Comparison of ENCODE assay signal across 8 cellular contexts in the genomic region with DNA sequence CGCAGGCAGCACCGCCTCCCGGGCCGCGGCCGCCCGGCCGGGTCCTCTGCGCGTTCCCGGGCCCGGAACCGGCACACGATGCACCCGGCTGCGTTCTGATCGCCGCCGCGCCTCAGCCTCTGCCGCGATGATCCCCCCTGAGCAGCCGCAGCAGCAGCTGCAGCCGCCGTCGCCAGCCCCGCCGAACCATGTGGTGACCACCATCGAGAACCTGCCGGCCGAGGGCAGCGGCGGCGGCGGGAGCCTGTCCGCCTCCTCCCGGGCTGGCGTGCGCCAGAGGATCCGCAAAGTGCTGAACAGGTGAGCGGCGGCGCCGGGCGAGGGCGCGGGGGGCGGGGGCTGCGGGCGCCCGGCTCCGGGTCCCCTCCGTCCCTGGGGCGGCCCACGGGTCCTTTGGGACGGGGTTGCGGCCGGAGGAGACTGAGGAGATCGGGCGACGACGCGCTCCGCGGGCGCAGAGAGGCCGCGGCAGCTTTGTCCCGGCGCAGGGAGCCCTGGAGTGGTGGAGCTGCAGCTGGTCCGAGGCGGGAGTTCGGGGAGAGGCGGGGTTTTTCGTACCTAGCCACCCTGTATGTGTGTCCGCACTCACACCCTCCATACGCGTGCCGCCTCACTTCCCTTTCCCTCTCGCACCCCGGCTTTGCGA. TPM values are rescaled to one million over a fixed set of nuclear protein-coding genes. Genes with fewer than 3 reads are reported as not detected.
DNase-seq lines count a peak whose midpoint lies in the region; ATAC-seq, FAIRE-seq and TF ChIP-seq lines count a peak whose summit lies in the region.

No MANE protein-coding gene starts in this region.

- DNase-seq in activated naive CD4-positive, alpha-beta T cell treated with anti-CD3 and anti-CD28 coated beads, Interleukin-2, amount 50 U/mL, for 16 hours: peak; percentile 10
- no peak for DNase-seq in activated naive CD4-positive, alpha-beta T cell treated with anti-CD3 and anti-CD28 coated beads, Interleukin-2, amount 10 ng/mL, durations not matched to agents 7 days and 5 days
- DNase-seq in body of pancreas: peak; percentile 14 to 48 (median 26)
- no peak for DNase-seq in HepG2 (ENCODE audit: low spot score)
- DNase-seq in upper lobe of left lung: peak in 1 of 2 donors; percentile 83
- DNase-seq in NCI-H1436 treated with DMSO at 0.1 percent for 48 hours (lab: John Stamatoyannopoulos, UW): no peak
- no peak for DNase-seq in activated CD8-positive, alpha-beta memory T cell treated with anti-CD3 and anti-CD28 coated beads, Interleukin-2, amount 10 ng/mL, durations not matched to agents 7 days and 5 days

- TF ChIP-seq EP300 in HepG2 (IDR thresholded peaks at IDR 0.05; ENCODE audit: low read depth in 2 of 2, low read length in 2 of 2) (no peak), HepG2 (CRISPR knock-in tag; IDR thresholded peaks at IDR 0.05; ENCODE audit: borderline replicate concordance) (no peak), upper lobe of left lung (IDR thresholded peaks at IDR 0.05) (no peak)

- no peak overlapping the region for H3K4me3 Mint-ChIP-seq in activated naive CD4-positive, alpha-beta T cell treated with anti-CD3 and anti-CD28 coated beads, Interleukin-2, amount 10 ng/mL, durations not matched to agents 7 days and 5 days
- no peak overlapping the region for H3K4me3 Mint-ChIP-seq in activated CD8-positive, alpha-beta memory T cell treated with anti-CD3 and anti-CD28 coated beads, Interleukin-2, amount 10 ng/mL, durations not matched to agents 7 days and 5 days

- no peaks in the 10 kb centered on the region for H3K27me3 ChIP-seq in body of pancreas
- peaks cover 6 to 35% of the 10 kb centered on the region in 2 experiments; a peak in 4 of 5 replicates for H3K27me3 ChIP-seq in HepG2 (ENCODE audit: control insufficient read depth in 1 of 2, insufficient read depth in 2 of 2, low read length in 2 of 2)
- peaks cover 0 to 30% (median 8%) of the 10 kb centered on the region in 4 donors for H3K27me3 ChIP-seq in upper lobe of left lung

- no peak overlapping the region for H3K27ac Mint-ChIP-seq in activated naive CD4-positive, alpha-beta T cell treated with anti-CD3 and anti-CD28 coated beads, Interleukin-2, amount 10 ng/mL, durations not matched to agents 7 days and 5 days
- no peak overlapping the region for H3K27ac Mint-ChIP-seq in activated CD8-positive, alpha-beta memory T cell treated with anti-CD3 and anti-CD28 coated beads, Interleukin-2, amount 10 ng/mL, durations not matched to agents 7 days and 5 days

- CTCF ChIA-PET in activated naive CD4-positive, alpha-beta T cell treated with anti-CD3 and anti-CD28 coated beads, Interleukin-2, amount 10 ng/mL, durations not matched to agents 7 days and 5 days (lab: Charles Lee): no interaction called here
- CTCF ChIA-PET in HepG2 (lab: Yijun Ruan, JAX; ENCODE audit: low intra/inter-chr PET ratio, low total read pairs): no interaction called here
- CTCF ChIA-PET in activated CD8-positive, alpha-beta memory T cell treated with anti-CD3 and anti-CD28 coated beads, Interleukin-2, amount 10 ng/mL, durations not matched to agents 7 days and 5 days (lab: Charles Lee): no interaction called here

- no peak for FAIRE-seq in HepG2 (lab: Jason Lieb, UNC)

- intact Hi-C loops in body of pancreas (cut with DNase I) (no loop called here), HepG2 (cut with micrococcal nuclease; ENCODE audit: unreplicated experiment) (loop anchor here (1.0 kb wide), 1 partner anchor 67 kb away; no protein-coding TSS in a partner anchor)

- H3K9ac ChIP-seq in HepG2 (ENCODE audit: insufficient read depth, low read depth, low read length): no peak overlapping the region

- TF ChIP-seq POLR2A in body of pancreas (IDR thresholded peaks at IDR 0.05): no peak
- TF ChIP-seq POLR2A in HepG2 (IDR thresholded peaks at IDR 0.05; ENCODE audit: insufficient read depth in 1 of 2, low read depth in 2 of 2, low read length in 2 of 2): no peak
- no peak for TF ChIP-seq POLR2A in upper lobe of left lung (IDR thresholded peaks at IDR 0.05)

- peak; percentile 25 for ATAC-seq in HG03439 (IDR thresholded peaks at IDR 0.05; ENCODE audit: unreplicated experiment)
- peak; percentile 45 for ATAC-seq in body of pancreas
- peak; percentile 70 for ATAC-seq in HepG2
- peak in 1 of 2 donors; percentile 40 for ATAC-seq in upper lobe of left lung (ENCODE audit: low FRiP score in 2 of 2)
- ATAC-seq in activated CD8-positive, alpha-beta memory T cell treated with anti-CD3 and anti-CD28 coated beads, Interleukin-2, amount 10 ng/mL, durations not matched to agents 7 days and 5 days: no peak

- no peaks in the 10 kb centered on the region for H3K79me2 ChIP-seq in HepG2 (ENCODE audit: insufficient read depth, low read length)

- H3K4me1 ChIP-seq in body of pancreas (peaks cover 12% of the 10 kb centered on the region), HepG2 (ENCODE audit: insufficient read depth, low read length) (peaks cover 6% of the 10 kb centered on the region), upper lobe of left lung (peaks cover 10 to 24% (median 16%) of the 10 kb centered on the region in 4 donors)

- H3K9me3 ChIP-seq in body of pancreas (no peaks in the 10 kb centered on the region), HepG2 (ENCODE audit: low read length) (no peaks in the 10 kb centered on the region), upper lobe of left lung (no peaks in the 10 kb centered on the region)

- H2AFZ ChIP-seq in HepG2 (ENCODE audit: low read length): no peak overlapping the region

- no peaks in the 10 kb centered on the region for H3K36me3 ChIP-seq in body of pancreas (replicated peaks in 1 of 2; ENCODE audit: insufficient read depth in 1 of 2, low read depth in 2 of 2)
- H3K36me3 ChIP-seq in HepG2 (replicated peaks in 1 of 2; ENCODE audit: control insufficient read depth in 1 of 2, insufficient read depth in 2 of 2, low read length in 2 of 2): no peaks in the 10 kb centered on the region
- H3K36me3 ChIP-seq in upper lobe of left lung: no peaks in the 10 kb centered on the region

- 1% methylated on average over 58 of the region's 82 CpGs; no CpG with 5 or more reads in 1 of the 2 donors for WGBS in body of pancreas, 2 donors
- 40% methylated on average over 7 of the region's 82 CpGs for WGBS in HepG2 (ENCODE audit: low lambda C conversion rate)
- WGBS in upper lobe of left lung, 2 donors: 1% methylated on average over 17 of the region's 82 CpGs; no CpG with 5 or more reads in 1 of the 2 donors

- H3K27ac ChIP-seq in body of pancreas (peak overlapping the region in 2 of 4 donors; percentile 29 to 64), HepG2 (ENCODE audit: extremely low read length, insufficient read depth, low read length) (no peak overlapping the region), upper lobe of left lung (no peak overlapping the region)

- BruUV-seq in HepG2 (replicated peaks; lab: Mats Ljungman, UMichigan): no TSS peak

- no peak for TF ChIP-seq CTCF in body of pancreas (IDR thresholded peaks at IDR 0.05)
- no peak for TF ChIP-seq CTCF in HepG2 (CRISPR knock-in tag; IDR thresholded peaks at IDR 0.05)
- no peak for TF ChIP-seq CTCF in upper lobe of left lung (IDR thresholded peaks at IDR 0.05)

- in situ Hi-C loops in HepG2 (cut with HindIII; ENCODE audit: extremely low pct_ligation_motif_present, low pct_unique_long_range_greater_than_20kb): no loop called here

- H3K36me3 Mint-ChIP-seq in activated naive CD4-positive, alpha-beta T cell treated with anti-CD3 and anti-CD28 coated beads, Interleukin-2, amount 10 ng/mL, durations not matched to agents 7 days and 5 days: no peaks in the 10 kb centered on the region
- H3K36me3 Mint-ChIP-seq in activated CD8-positive, alpha-beta memory T cell treated with anti-CD3 and anti-CD28 coated beads, Interleukin-2, amount 10 ng/mL, durations not matched to agents 7 days and 5 days: no peaks in the 10 kb centered on the region

- no peaks in the 10 kb centered on the region for H4K20me1 ChIP-seq in HepG2 (ENCODE audit: insufficient read depth, low read length)

- H3K27me3 Mint-ChIP-seq in activated naive CD4-positive, alpha-beta T cell treated with anti-CD3 and anti-CD28 coated beads, Interleukin-2, amount 10 ng/mL, durations not matched to agents 7 days and 5 days: peaks cover 53% of the 10 kb centered on the region
- peaks cover 62% of the 10 kb centered on the region for H3K27me3 Mint-ChIP-seq in activated CD8-positive, alpha-beta memory T cell treated with anti-CD3 and anti-CD28 coated beads, Interleukin-2, amount 10 ng/mL, durations not matched to agents 7 days and 5 days

- peak overlapping the region; percentile 15 to 51 for H3K4me3 ChIP-seq in body of pancreas
- peak overlapping the region; percentile 59 to 78 (median 68); a peak in 4 of 6 replicates for H3K4me3 ChIP-seq in HepG2 (replicated peaks in 1 of 3; ENCODE audit: insufficient read depth in 1 of 3, low read depth in 2 of 3, low read length in 3 of 3)
- H3K4me3 ChIP-seq in upper lobe of left lung: peak overlapping the region; percentile 27 to 71 (median 56)

- H3K9me3 Mint-ChIP-seq in activated naive CD4-positive, alpha-beta T cell treated with anti-CD3 and anti-CD28 coated beads, Interleukin-2, amount 10 ng/mL, durations not matched to agents 7 days and 5 days: no peaks in the 10 kb centered on the region
- H3K9me3 Mint-ChIP-seq in activated CD8-positive, alpha-beta memory T cell treated with anti-CD3 and anti-CD28 coated beads, Interleukin-2, amount 10 ng/mL, durations not matched to agents 7 days and 5 days (ENCODE audit: low read depth): no peaks in the 10 kb centered on the region

- H3K4me1 Mint-ChIP-seq in activated naive CD4-positive, alpha-beta T cell treated with anti-CD3 and anti-CD28 coated beads, Interleukin-2, amount 10 ng/mL, durations not matched to agents 7 days and 5 days: peaks cover 5% of the 10 kb centered on the region
- peaks cover 5% of the 10 kb centered on the region for H3K4me1 Mint-ChIP-seq in activated CD8-positive, alpha-beta memory T cell treated with anti-CD3 and anti-CD28 coated beads, Interleukin-2, amount 10 ng/mL, durations not matched to agents 7 days and 5 days

- peak overlapping the region; percentile 88 for H3K4me2 ChIP-seq in HepG2 (ENCODE audit: low read depth, low read length)

- TF ChIP-seq RAD21 in HepG2 (CRISPR knock-in tag; IDR thresholded peaks at IDR 0.05): no peak

- POLR2A ChIA-PET in HepG2 (lab: Yijun Ruan, JAX): no interaction called here

RNA-seq across cellular contexts. Expression of a gene that starts 0.7 kb away (rescaled TPM):
- total RNA-seq in body of pancreas (under 1 TPM; under 0.01 to 0.78 TPM), HepG2 (2016; rRNA removed; fragmentation: Illumina TruSeq; extraction: Trizol) (not detected in 2 replicates), upper lobe of left lung (under 1 TPM in 3 of 6 donors, not detected in 3; 0.11 to 0.15 (median 0.13) TPM)
- total RNA-seq in HepG2 (2016; cell fraction: cytosol; rRNA removed; fragmentation: Illumina TruSeq; extraction: Trizol; ENCODE audit: low read depth): not detected in 2 replicates
- 0.03 TPM in 1 of 2 replicates, not detected in the other for total RNA-seq in HepG2 (2016; cell fraction: insoluble cytoplasmic fraction; rRNA removed; fragmentation: Illumina TruSeq; extraction: Trizol)
- total RNA-seq in HepG2 (2016; cell fraction: membrane; rRNA removed; fragmentation: Illumina TruSeq; extraction: Trizol): 0.03 TPM in 1 of 2 replicates, not detected in the other
- not detected in 2 replicates for total RNA-seq in HepG2 (2016; cell fraction: nucleus; rRNA removed; fragmentation: Illumina TruSeq; extraction: Trizol)
- 0.01 TPM in 1 of 2 replicates, not detected in the other for polyA plus RNA-seq in HepG2 (2011; rRNA removed)
- polyA plus RNA-seq in HepG2 (2011; cell fraction: cytosol; rRNA removed): 0.01 TPM in 1 of 2 replicates, not detected in the other
- not detected in 2 replicates for polyA plus RNA-seq in HepG2 (2011; cell fraction: nucleus; rRNA removed)
- not detected in 2 replicates for polyA plus RNA-seq in HepG2 (2012)
- not detected in 2 replicates for polyA plus RNA-seq in HepG2 (2016; cell fraction: cytosol; fragmentation: Illumina TruSeq; extraction: Trizol; ENCODE audit: low read depth)
- polyA plus RNA-seq in HepG2 (2016; cell fraction: insoluble cytoplasmic fraction; fragmentation: Illumina TruSeq; extraction: Trizol; ENCODE audit: low read depth): not detected in 2 replicates
- polyA plus RNA-seq in HepG2 (2016; cell fraction: membrane; fragmentation: Illumina TruSeq; extraction: Trizol; ENCODE audit: low read depth): not detected in 2 replicates
- polyA plus RNA-seq in HepG2 (2016; cell fraction: nucleus; fragmentation: Illumina TruSeq; extraction: Trizol; ENCODE audit: insufficient read depth, low read depth): not detected in 2 replicates
- polyA minus RNA-seq in HepG2 (2011; rRNA and poly(A)+ RNA removed; ENCODE audit: low replicate concordance): not detected in 2 replicates
- not detected in 2 replicates for polyA minus RNA-seq in HepG2 (2011; cell fraction: cytosol; rRNA and poly(A)+ RNA removed)
- not detected in 2 replicates for polyA minus RNA-seq in HepG2 (2011; cell fraction: nucleus; rRNA and poly(A)+ RNA removed)
- total RNA-seq in activated CD8-positive, alpha-beta memory T cell treated with anti-CD3 and anti-CD28 coated beads, Interleukin-2, amount 10 ng/mL, durations not matched to agents 7 days and 5 days: not detected

Comparison
In these comparisons a context has a peak if more than half of its experiments do, and no peak if none do; other contexts are left out.
1. DNase-seq: peak in activated naive CD4-positive, alpha-beta T cell treated with anti-CD3 and anti-CD28 coated beads, Interleukin-2, amount 50 U/mL, for 16 hours (single experiment) and body of pancreas (4 of 4); none in activated naive CD4-positive, alpha-beta T cell treated with anti-CD3 and anti-CD28 coated beads, Interleukin-2, amount 10 ng/mL, durations not matched to agents 7 days and 5 days (single experiment), HepG2 (single experiment), NCI-H1436 treated with DMSO at 0.1 percent for 48 hours (single experiment) and activated CD8-positive, alpha-beta memory T cell treated with anti-CD3 and anti-CD28 coated beads, Interleukin-2, amount 10 ng/mL, durations not matched to agents 7 days and 5 days (single experiment).
2. Peak in every context shown above with its lines, with median percentiles within 50 percentile points of each other: H3K4me3 ChIP-seq.